ENCODE assay signal across 32 cellular contexts in the genomic region with DNA sequence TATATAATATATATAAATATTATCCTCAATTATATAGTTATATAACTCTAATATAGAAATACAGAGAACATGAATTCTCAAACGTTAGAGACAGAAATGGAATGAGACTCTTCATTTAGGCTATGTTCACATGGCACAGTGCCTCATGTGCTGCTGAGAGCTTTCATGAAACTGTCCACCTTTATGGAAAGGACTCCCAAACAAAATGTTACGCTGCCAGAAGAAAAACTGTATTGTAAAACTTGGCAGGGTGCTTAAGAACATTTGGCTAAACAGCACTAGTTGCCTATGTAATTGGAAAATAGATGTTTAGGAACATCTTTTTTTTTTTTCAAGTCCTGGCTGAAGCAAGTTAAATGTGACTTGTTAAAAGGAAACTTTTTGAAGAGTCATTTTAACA.
"Had no signal": no experiment of that assay in that cellular context is flagged by ENCODE, and none has a peak within 500 bp of the region (broad histone marks: within the 10 kb centered on the region; RNA-seq: fewer than 3 reads in every experiment).

No MANE protein-coding gene starts in this region.

- H3K4me3 ChIP-seq: colonic mucosa, Peyer's patch had no signal

- DNase-seq: activated B cell treated with CpG ODN at 0.5 μM for 24 hours; activated CD4-positive, alpha-beta memory T cell treated with anti-CD3 and anti-CD28 coated beads for 36 hours; activated CD4-positive, alpha-beta T cell treated with anti-CD3 and anti-CD28 coated beads for 4 hours; activated CD4-positive, alpha-beta T cell treated with anti-CD3 and anti-CD28 coated beads, Interleukin-2, amount 50 U/mL, for 1 hour; activated CD4-positive, CD25-positive, alpha-beta regulatory T cell treated with anti-CD3 and anti-CD28 coated beads, Interleukin-2, amount 50 U/mL, for 72 hours; activated CD8-positive, alpha-beta memory T cell treated with anti-CD3 and anti-CD28 coated beads, Interleukin-2, amount 50 U/mL, for 4 hours; activated effector memory CD4-positive, alpha-beta T cell treated with Interleukin-2 at 50 U/mL for 16 hours; activated naive CD4-positive, alpha-beta T cell treated with anti-CD3 and anti-CD28 coated beads, Interleukin-2, amount 10 ng/mL, durations not matched to agents 7 days and 5 days; activated naive CD8-positive, alpha-beta T cell treated with anti-CD3 and anti-CD28 coated beads, Interleukin-2, amount 50 U/mL, for 24 hours; activated T-cell treated with anti-CD3 and anti-CD28 coated beads for 4 hours; activated T-cell treated with anti-CD3 and anti-CD28 coated beads, Interleukin-2, amount 50 U/mL, for 4 hours; anterior cingulate cortex; colonic mucosa; NCI-H1105; NCI-H1436; NCI-H1694; NCI-H1930; NCI-H2081 treated with DMSO at 0.1 percent for 48 hours; NCI-H2171; NCI-H524; NCI-H69; NCI-H82; NK-92 treated with Interleukin-12 subunit alpha and Interleukin-12 subunit beta, amount 100 ng/mL, for 24 hours; PC-3; Peyer's patch; SIG-M5; SW 1271; T-helper 1 cell; T-helper 2 cell; T-helper 9 cell had no signal

- H3K36me3 ChIP-seq: colonic mucosa, Peyer's patch had no signal

- ATAC-seq: activated naive CD8-positive, alpha-beta T cell treated with anti-CD3 and anti-CD28 coated beads, Interleukin-2, amount 50 U/mL, for 24 hours; activated T-cell treated with anti-CD3 and anti-CD28 coated beads, Interleukin-2, amount 50 U/mL, for 4 hours; PC-3; Right ventricle myocardium inferior; SK-N-SH treated with all-trans-retinoic acid at 6 μM for 48 hours had no signal

- H3K9me3 ChIP-seq: colonic mucosa, Peyer's patch had no signal

- H3K4me1 ChIP-seq: colonic mucosa, Peyer's patch had no signal

- H3K27me3 ChIP-seq: colonic mucosa, Peyer's patch had no signal
